Comparison of ENCODE assay signal across 12 cellular contexts in the genomic region with DNA sequence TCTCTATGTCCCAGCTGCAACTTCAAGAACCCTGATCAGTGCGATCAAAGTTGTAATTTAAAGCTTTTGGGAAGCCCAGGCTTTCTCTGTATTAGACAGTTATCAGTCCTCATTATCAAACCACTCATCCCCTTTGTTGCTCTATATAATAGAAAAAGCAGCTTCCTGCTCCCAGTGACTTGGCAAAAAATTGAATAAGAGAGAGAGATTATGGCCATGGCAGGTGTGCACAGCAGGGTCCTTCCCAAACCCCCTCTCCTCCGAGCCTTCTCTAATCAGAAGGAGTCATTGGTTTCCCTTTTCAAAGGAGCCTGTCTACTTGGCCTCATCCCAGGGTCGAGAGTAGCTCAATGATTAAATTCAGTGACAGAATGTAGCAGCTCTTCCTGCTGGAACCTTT.
DNase-seq lines count a peak whose midpoint lies in the region; ATAC-seq, FAIRE-seq and TF ChIP-seq lines count a peak whose summit lies in the region.
"Had no signal": no experiment of that assay in that cellular context is flagged by ENCODE, and none has a peak within 500 bp of the region (broad histone marks: within the 10 kb centered on the region; RNA-seq: fewer than 3 reads in every experiment).

No MANE protein-coding gene starts in this region.

- no peak overlapping the region for H2AFZ ChIP-seq in HepG2 (ENCODE audit: low read length)

- CTCF ChIA-PET in HepG2 (lab: Yijun Ruan, JAX; ENCODE audit: low intra/inter-chr PET ratio, low total read pairs), result no interaction called here

- in situ Hi-C loops in HepG2 (cut with HindIII; ENCODE audit: extremely low pct_ligation_motif_present, low pct_unique_long_range_greater_than_20kb), result no loop called here

- ATAC-seq in HepG2 (no peak), right lobe of liver (no peak), GM19397 (IDR thresholded peaks at IDR 0.05; ENCODE audit: unreplicated experiment) (no peak), GM18868 (IDR thresholded peaks at IDR 0.05; ENCODE audit: unreplicated experiment) (no peak)
- ATAC-seq: natural killer cell had no signal

- POLR2A ChIA-PET in HepG2 (lab: Yijun Ruan, JAX), result interaction anchor here (1.5 kb wide), 1 partner anchor 12 kb away, joined by 5 read pairs; no protein-coding TSS in a partner anchor

- no peak for TF ChIP-seq EP300 in HepG2 (IDR thresholded peaks at IDR 0.05; ENCODE audit: low read depth in 2 of 2, low read length in 2 of 2)
- TF ChIP-seq EP300 in HepG2 (CRISPR knock-in tag; IDR thresholded peaks at IDR 0.05; ENCODE audit: borderline replicate concordance), result no peak

- DNase-seq in HepG2 (ENCODE audit: low spot score), result no peak
- no peak for DNase-seq in right lobe of liver
- DNase-seq in NCI-H345 treated with DMSO at 0.1 percent for 48 hours (lab: John Stamatoyannopoulos, UW; ENCODE audit: unreplicated experiment), result peak; percentile 61
- DNase-seq in cerebellum (ENCODE audit: low spot score), result peak; percentile 7
- DNase-seq in testis, result peak; percentile 26
- no peak for DNase-seq in hepatic stellate cell (ENCODE audit: low spot score)
- DNase-seq: activated CD4-positive, alpha-beta T cell treated with anti-CD3 and anti-CD28 coated beads for 4 hours; caudate nucleus; natural killer cell; NCI-H510A treated with DMSO at 0.1 percent for 48 hours had no signal

- H3K27ac ChIP-seq in HepG2 (ENCODE audit: extremely low read length, insufficient read depth, low read length), result no peak overlapping the region
- H3K27ac ChIP-seq in right lobe of liver, result no peak overlapping the region
- no peak overlapping the region for H3K27ac ChIP-seq in testis

- H3K27me3 ChIP-seq in HepG2 (ENCODE audit: control insufficient read depth in 1 of 2, insufficient read depth in 2 of 2, low read length in 2 of 2), result peaks cover 2 to 14% of the 10 kb centered on the region in 2 experiments; a peak in 3 of 5 replicates
- H3K27me3 ChIP-seq in right lobe of liver, result no peaks in the 10 kb centered on the region
- no peaks in the 10 kb centered on the region for H3K27me3 ChIP-seq in testis

- peaks cover 32% of the 10 kb centered on the region for H3K4me1 ChIP-seq in HepG2 (ENCODE audit: insufficient read depth, low read length)
- no peaks in the 10 kb centered on the region for H3K4me1 ChIP-seq in right lobe of liver
- H3K4me1 ChIP-seq in testis, result no peaks in the 10 kb centered on the region

- no peak for TF ChIP-seq POLR2A in HepG2 (IDR thresholded peaks at IDR 0.05; ENCODE audit: insufficient read depth in 1 of 2, low read depth in 2 of 2, low read length in 2 of 2)
- no peak for TF ChIP-seq POLR2A in right lobe of liver (IDR thresholded peaks at IDR 0.05)
- TF ChIP-seq POLR2A in testis (IDR thresholded peaks at IDR 0.05), result no peak

- no peak overlapping the region for H3K4me2 ChIP-seq in HepG2 (ENCODE audit: low read depth, low read length)

- TF ChIP-seq RAD21 in HepG2 (CRISPR knock-in tag; IDR thresholded peaks at IDR 0.05), result no peak

- BruUV-seq in HepG2 (replicated peaks; lab: Mats Ljungman, UMichigan), result no TSS peak

- no peaks in the 10 kb centered on the region for H4K20me1 ChIP-seq in HepG2 (ENCODE audit: insufficient read depth, low read length)

- TF ChIP-seq CTCF in HepG2 (CRISPR knock-in tag; IDR thresholded peaks at IDR 0.05) (no peak), right lobe of liver (IDR thresholded peaks at IDR 0.05) (no peak), testis (IDR thresholded peaks at IDR 0.05) (no peak)

- H3K9me3 ChIP-seq in HepG2 (ENCODE audit: low read length) (peaks cover 14% of the 10 kb centered on the region), right lobe of liver (peaks cover 0 to 5% (median 0%) of the 10 kb centered on the region in 4 donors), testis (no peaks in the 10 kb centered on the region)

- H3K4me3 ChIP-seq in HepG2 (replicated peaks in 1 of 3; ENCODE audit: insufficient read depth in 1 of 3, low read depth in 2 of 3, low read length in 3 of 3), result no peak overlapping the region
- no peak overlapping the region for H3K4me3 ChIP-seq in right lobe of liver
- H3K4me3 ChIP-seq in testis, result no peak overlapping the region

- H3K9ac ChIP-seq in HepG2 (ENCODE audit: insufficient read depth, low read depth, low read length), result no peak overlapping the region

- H3K36me3 ChIP-seq in HepG2 (replicated peaks in 1 of 2; ENCODE audit: control insufficient read depth in 1 of 2, insufficient read depth in 2 of 2, low read length in 2 of 2), result no peaks in the 10 kb centered on the region
- no peaks in the 10 kb centered on the region for H3K36me3 ChIP-seq in right lobe of liver
- no peaks in the 10 kb centered on the region for H3K36me3 ChIP-seq in testis (ENCODE audit: low read depth, missing control alignments)

- 43% methylated on average over 3 of the region's 3 CpGs for WGBS in HepG2 (ENCODE audit: low lambda C conversion rate)
- WGBS in right lobe of liver (ENCODE audit: insufficient coverage, low coverage, low lambda C conversion rate, missing lambda C conversion rate), result 26% methylated on average over 3 of the region's 3 CpGs
- WGBS in testis, 2 donors, result 48 to 52% methylated on average over 3 of the region's 3 CpGs

- no peak for FAIRE-seq in HepG2 (lab: Jason Lieb, UNC)

- H3K79me2 ChIP-seq in HepG2 (ENCODE audit: insufficient read depth, low read length), result no peaks in the 10 kb centered on the region

- intact Hi-C loops in HepG2 (cut with micrococcal nuclease; ENCODE audit: unreplicated experiment) (no loop called here), right lobe of liver (cut with DNase I) (no loop called here), testis (cut with DNase I; ENCODE audit: low total_unique reads) (no loop called here)

TF ChIP-seq in HepG2, 621 proteins besides CTCF, POLR2A, EP300 and RAD21:
- no peak for TF ChIP-seq CBX2 (IDR thresholded peaks at IDR 0.05; ENCODE audit: low read depth, low read length)
- TF ChIP-seq CBX2 (CRISPR knock-in tag; IDR thresholded peaks at IDR 0.05; ENCODE audit: low read depth), result no peak
- TF ChIP-seq NFE2L2 (IDR thresholded peaks at IDR 0.05; ENCODE audit: low read length), result peak; percentile 43; the same call in 1 of the 2 replicates

Comparison
In these comparisons a context has a peak if more than half of its experiments do, and no peak if none do; other contexts are left out.
1. DNase-seq: peak in NCI-H345 treated with DMSO at 0.1 percent for 48 hours (single experiment), cerebellum (single experiment) and testis (single experiment); none in HepG2 (single experiment), right lobe of liver (0 of 3) and hepatic stellate cell (single experiment).